ENCODE assay signal across 1 cellular context in the genomic region with DNA sequence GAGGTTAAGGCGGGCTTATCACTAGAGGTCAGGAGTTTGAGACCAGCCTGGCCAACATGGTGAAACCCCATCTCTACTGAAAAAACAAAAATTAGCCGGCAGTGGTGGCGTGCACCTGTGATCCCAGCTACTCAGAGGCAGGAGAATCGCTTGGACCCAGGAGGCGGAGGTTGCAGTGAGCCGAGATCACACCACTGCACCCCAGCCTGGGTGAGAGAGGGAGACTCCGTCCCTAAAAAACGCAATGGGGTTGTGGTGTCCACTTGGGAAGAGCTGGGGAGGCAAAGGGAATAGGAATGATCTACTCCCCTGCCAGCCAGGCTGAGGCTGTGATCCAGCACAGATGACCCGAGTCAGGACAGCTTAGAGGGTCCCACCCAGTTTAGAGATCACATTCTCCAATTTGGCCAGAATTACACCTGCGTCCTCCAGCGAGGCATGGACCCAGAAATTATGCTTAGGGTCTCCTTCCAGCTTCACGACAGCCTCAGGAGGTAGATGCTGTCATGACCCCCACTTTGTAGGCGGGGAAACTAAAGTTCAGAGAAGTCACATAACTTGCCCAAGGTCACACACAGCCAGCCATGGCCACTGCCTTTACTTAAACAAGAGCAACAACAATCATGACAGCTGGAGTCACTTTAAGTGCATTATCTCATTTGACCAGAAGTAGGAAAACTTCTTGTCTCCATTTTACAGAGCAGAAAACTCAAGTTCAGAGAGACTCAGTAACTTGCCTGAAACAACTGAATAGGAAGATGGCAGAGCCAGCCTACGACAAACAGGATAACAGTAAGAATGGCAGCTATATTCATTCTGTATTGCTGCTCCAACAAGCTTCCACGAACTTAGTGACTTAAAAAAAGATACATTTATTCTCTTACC.
TF ChIP-seq lines count a peak whose summit lies in the region.

No MANE protein-coding gene starts in this region.

TF ChIP-seq in K562, 482 proteins besides CTCF, POLR2A, EP300 and RAD21 (continued from another document):
- 0 out of 2 replicates have a peak, but pooled peaks have one; percentile 28 for TF ChIP-seq NFIC (IDR thresholded peaks at IDR 0.05)
